Comparison of ENCODE assay signal across 30 cellular contexts in the genomic region with DNA sequence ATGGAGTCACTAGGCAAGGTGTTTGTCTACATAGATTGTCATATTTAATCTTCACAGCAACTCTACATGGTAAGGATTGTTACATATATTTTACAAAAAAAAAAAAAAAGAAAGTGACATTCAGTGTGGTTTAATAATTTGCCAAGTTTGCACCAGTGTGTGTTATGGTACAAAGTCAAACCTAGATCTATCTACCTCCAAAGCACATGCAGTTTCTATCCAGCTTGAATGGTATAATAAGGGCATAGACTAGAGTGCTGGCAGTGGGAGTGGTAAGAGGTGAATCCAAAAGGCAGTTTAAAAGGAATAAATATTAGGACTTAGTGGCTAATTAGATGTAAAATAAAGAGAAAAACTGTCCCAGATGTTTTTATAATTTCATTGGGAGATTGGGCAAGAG.
"Had no signal": no experiment of that assay in that cellular context is flagged by ENCODE, and none has a peak within 500 bp of the region (broad histone marks: within the 10 kb centered on the region; RNA-seq: fewer than 3 reads in every experiment).

No MANE protein-coding gene starts in this region.

- H3K9me3 ChIP-seq: esophagus muscularis mucosa, gastroesophageal sphincter had no signal

- H3K36me3 ChIP-seq: brain microvascular endothelial cell, esophagus muscularis mucosa, gastroesophageal sphincter had no signal

- FAIRE-seq: astrocyte, bronchial epithelial cell, colon had no signal

- DNase-seq: activated CD4-positive, alpha-beta memory T cell treated with anti-CD3 and anti-CD28 coated beads for 36 hours; activated CD4-positive, alpha-beta T cell treated with anti-CD3 and anti-CD28 coated beads for 36 hours; activated CD4-positive, alpha-beta T cell treated with anti-CD3 and anti-CD28 coated beads, Interleukin-2, amount 10 ng/mL, durations not matched to agents 24 days and 14 days; activated CD4-positive, CD25-positive, alpha-beta regulatory T cell; activated CD4-positive, CD25-positive, alpha-beta regulatory T cell treated with anti-CD3 and anti-CD28 coated beads, Interleukin-2, amount 50 U/mL, for 72 hours; activated CD8-positive, alpha-beta memory T cell treated with anti-CD3 and anti-CD28 coated beads, Interleukin-2, amount 10 ng/mL, durations not matched to agents 7 days and 5 days; activated CD8-positive, alpha-beta memory T cell treated with anti-CD3 and anti-CD28 coated beads, Interleukin-2, amount 50 U/mL, for 4 hours; activated CD8-positive, alpha-beta T cell treated with anti-CD3 and anti-CD28 coated beads, Interleukin-2, amount 10 ng/mL, durations not matched to agents 7 days and 5 days; activated effector memory CD4-positive, alpha-beta T cell treated with anti-CD3 and anti-CD28 coated beads, Interleukin-2, amount 50 U/mL, for 16 hours; activated naive CD4-positive, alpha-beta T cell treated with anti-CD3 and anti-CD28 coated beads, Interleukin-2, amount 10 ng/mL, durations not matched to agents 7 days and 5 days; activated naive CD8-positive, alpha-beta T cell treated with anti-CD3 and anti-CD28 coated beads, Interleukin-2, amount 10 ng/mL, durations not matched to agents 7 days and 5 days; activated T-cell treated with anti-CD3 and anti-CD28 coated beads, Interleukin-2, amount 50 U/mL, for 1 hour; activated T-cell treated with anti-CD3 and anti-CD28 coated beads, Interleukin-2, amount 50 U/mL, for 48 hours; amniotic stem cell; anterior cingulate cortex; brain microvascular endothelial cell; cortex of kidney; dermis blood vessel endothelial cell; effector CD4-positive, alpha-beta T cell; effector memory CD8-positive, alpha-beta T cell; erythroblast; T-helper 1 cell; T-helper 17 cell had no signal

- H3K4me3 ChIP-seq: esophagus muscularis mucosa, gastroesophageal sphincter had no signal

- H3K27ac ChIP-seq: brain microvascular endothelial cell, esophagus muscularis mucosa, foreskin keratinocyte, gastroesophageal sphincter had no signal

- H3K4me1 ChIP-seq: esophagus muscularis mucosa, foreskin keratinocyte, gastroesophageal sphincter had no signal

- H3K27me3 ChIP-seq: brain microvascular endothelial cell, esophagus muscularis mucosa, gastroesophageal sphincter had no signal

- ATAC-seq: activated CD4-positive, alpha-beta T cell treated with anti-CD3 and anti-CD28 coated beads for 36 hours; activated CD8-positive, alpha-beta memory T cell treated with anti-CD3 and anti-CD28 coated beads, Interleukin-2, amount 10 ng/mL, durations not matched to agents 7 days and 5 days; activated CD8-positive, alpha-beta T cell treated with anti-CD3 and anti-CD28 coated beads, Interleukin-2, amount 10 ng/mL, durations not matched to agents 7 days and 5 days; activated naive CD4-positive, alpha-beta T cell treated with anti-CD3 and anti-CD28 coated beads, Interleukin-2, amount 50 U/mL, for 72 hours; effector memory CD8-positive, alpha-beta T cell; foreskin keratinocyte; gastroesophageal sphincter; T-helper 17 cell had no signal
